8 cellular contexts compared by ENCODE assay signal in the genomic region with DNA sequence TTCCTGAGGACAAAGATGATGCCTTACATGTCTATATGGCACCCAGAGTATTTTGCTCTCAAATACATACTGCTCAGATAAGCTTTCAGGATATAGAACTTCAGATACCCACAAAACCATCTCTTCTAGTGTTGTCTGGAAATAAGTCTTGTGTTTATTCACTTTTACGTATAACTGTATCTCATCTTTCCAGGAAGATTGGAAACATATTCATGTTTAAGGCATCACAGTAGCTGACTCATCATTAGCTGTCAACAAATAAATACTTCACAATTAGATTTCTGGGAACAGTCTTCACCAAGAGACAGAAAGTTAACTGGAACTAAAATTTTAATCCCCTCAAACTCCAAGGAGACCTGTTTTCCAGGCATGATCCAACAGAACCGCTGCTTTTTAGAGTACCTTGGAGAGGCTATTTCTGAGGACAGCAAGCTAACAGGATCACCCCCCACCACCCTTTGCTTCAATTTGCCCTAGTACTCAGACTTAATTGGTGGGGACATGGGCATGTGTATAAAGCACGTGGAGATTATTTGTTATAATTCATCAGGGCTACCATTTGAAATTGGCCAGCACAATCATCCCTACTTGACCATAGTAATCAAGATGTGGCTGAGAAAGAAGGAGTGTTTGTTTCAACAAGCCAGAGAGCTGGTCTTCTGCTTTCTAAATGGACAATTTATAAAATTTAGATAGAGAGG.
DNase-seq lines count a peak whose midpoint lies in the region; ATAC-seq and TF ChIP-seq lines count a peak whose summit lies in the region.

No MANE protein-coding gene starts in this region.

- TSS peak; percentile 23 for BruUV-seq in PC-3 (replicated peaks; lab: Mats Ljungman, UMichigan)

- POLR2A ChIA-PET in PC-3 (lab: Charles Lee; ENCODE audit: unreplicated experiment) = interaction anchor here (0.5 to 1.4 kb wide), 6 partner anchors 12 to 273 kb away, joined by 3 to 6 read pairs (median 4); partner anchors contain the start of gene HIF1A

- CTCF ChIA-PET in PC-3 (lab: Charles Lee) = no interaction called here

- H3K4me3 ChIP-seq in PC-3 (ENCODE audit: low read length) = peak overlapping the region; percentile 28; the same call in 1 of the 2 replicates
- no peak overlapping the region for H3K4me3 ChIP-seq in ascending aorta

- H3K36me3 ChIP-seq in PC-3 (ENCODE audit: low read depth, low read length) (no peaks in the 10 kb centered on the region), ascending aorta (no peaks in the 10 kb centered on the region)

- H3K4me1 Mint-ChIP-seq in osteocyte (ENCODE audit: unreplicated experiment) = peaks cover 94% of the 10 kb centered on the region

- H3K27me3 ChIP-seq in PC-3 (ENCODE audit: low read length) (no peaks in the 10 kb centered on the region), ascending aorta (no peaks in the 10 kb centered on the region)

- H3K4me2 ChIP-seq in PC-3 (ENCODE audit: low read length) = peak overlapping the region; percentile 70

- TF ChIP-seq CTCF in PC-3 (conservative IDR thresholded peaks at IDR 0.05; ENCODE audit: low read depth, low read length) = no peak
- no peak for TF ChIP-seq CTCF in osteocyte (IDR thresholded peaks at IDR 0.05)
- no peak for TF ChIP-seq CTCF in ascending aorta (IDR thresholded peaks at IDR 0.05)

- H3F3A ChIP-seq in PC-3 (ENCODE audit: low read length, unreplicated experiment) = peaks cover 30% of the 10 kb centered on the region

- H3K4me1 ChIP-seq in PC-3 (ENCODE audit: insufficient read depth, low read length) (peaks cover 97% of the 10 kb centered on the region), ascending aorta (peaks cover 4 to 25% of the 10 kb centered on the region in 2 donors)

- no peaks in the 10 kb centered on the region for H3K9me2 ChIP-seq in PC-3 (replicated peaks; ENCODE audit: low read length)

- peak overlapping the region; percentile 94 for H3K27ac Mint-ChIP-seq in osteocyte (ENCODE audit: unreplicated experiment)

- peaks cover 17% of the 10 kb centered on the region for H3K79me2 ChIP-seq in PC-3 (ENCODE audit: low read length)

- H4K20me1 ChIP-seq in PC-3 (ENCODE audit: low read length) = no peaks in the 10 kb centered on the region

- H3K36me3 Mint-ChIP-seq in osteocyte (ENCODE audit: unreplicated experiment) = no peaks in the 10 kb centered on the region

- ATAC-seq in PC-3 = peak; percentile 2

- H3K4me3 Mint-ChIP-seq in osteocyte (ENCODE audit: unreplicated experiment) = no peak overlapping the region

- DNase-seq in EH (ENCODE audit: low read depth) = peak; percentile 90
- peak; percentile 97 for DNase-seq in PC-3
- peak; percentile 63 for DNase-seq in dedifferentiated amniotic fluid mesenchymal stem cell (ENCODE audit: extremely low spot score)
- no peak for DNase-seq in osteocyte (ENCODE audit: extremely low spot score, unreplicated experiment)
- no peak for DNase-seq in NCI-H2029 treated with DMSO at 0.1 percent for 48 hours (lab: John Stamatoyannopoulos, UW)
- no peak for DNase-seq in activated gamma-delta T cell (lab: John Stamatoyannopoulos, UW)
- DNase-seq in NOMO-1 treated with dmso at 0.1 percent for 144 hours (lab: John Stamatoyannopoulos, UW; ENCODE audit: unreplicated experiment) = no peak
- no peak for DNase-seq in ascending aorta (ENCODE audit: low spot score in 2 of 2)

- H3K9me3 Mint-ChIP-seq in osteocyte (ENCODE audit: unreplicated experiment) = no peaks in the 10 kb centered on the region

- H3K9ac ChIP-seq in PC-3 (ENCODE audit: low read length) = peak overlapping the region; percentile 94

- intact Hi-C loops in PC-3 (cut with micrococcal nuclease) (loop anchor here (2.0 to 10.0 kb wide), 2 partner anchors 37 to 439 kb away; no protein-coding TSS in a partner anchor), ascending aorta (cut with DNase I) (no loop called here)

- H2AFZ ChIP-seq in PC-3 (ENCODE audit: low read length) = no peak overlapping the region

- no peaks in the 10 kb centered on the region for H3K9me3 ChIP-seq in PC-3 (ENCODE audit: low read length)
- no peaks in the 10 kb centered on the region for H3K9me3 ChIP-seq in ascending aorta

- no peaks in the 10 kb centered on the region for H3K27me3 Mint-ChIP-seq in osteocyte (ENCODE audit: unreplicated experiment)

- H3K27ac ChIP-seq in PC-3 (ENCODE audit: low read length) (peak overlapping the region; percentile 96), ascending aorta (no peak overlapping the region)

Comparison
In these comparisons a context has a peak if more than half of its experiments do, and no peak if none do; other contexts are left out.
1. DNase-seq: peak in EH (single experiment), PC-3 (single experiment) and dedifferentiated amniotic fluid mesenchymal stem cell (single experiment); none in osteocyte (single experiment), NCI-H2029 treated with DMSO at 0.1 percent for 48 hours (single experiment), activated gamma-delta T cell (single experiment), NOMO-1 treated with dmso at 0.1 percent for 144 hours (single experiment) and ascending aorta (0 of 2).